28 cellular contexts compared by ENCODE assay signal in the genomic region with DNA sequence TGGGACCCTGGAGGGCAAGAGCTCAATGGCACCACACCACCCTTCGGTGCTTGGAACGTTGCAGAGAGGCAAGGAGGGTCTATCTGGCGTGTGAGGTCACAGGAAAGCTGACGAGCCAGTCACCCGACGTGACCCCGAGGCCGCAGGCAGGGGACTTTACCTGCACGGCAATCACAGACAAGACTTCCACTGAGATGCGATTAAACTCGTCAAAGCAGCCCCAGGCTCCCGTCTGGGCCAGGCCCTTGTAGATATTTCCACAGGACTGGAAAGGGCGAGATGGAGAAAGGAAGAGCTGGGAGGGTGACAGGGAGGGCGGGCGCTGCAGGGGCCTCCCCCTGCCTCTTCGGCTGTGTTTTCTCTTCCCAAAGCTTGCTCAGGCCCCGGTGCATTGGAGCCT.
A peak's percentile ranks its signal among the peaks of the same experiment; 100 is the strongest.
DNase-seq lines count a peak whose midpoint lies in the region; ATAC-seq, FAIRE-seq and TF ChIP-seq lines count a peak whose summit lies in the region.
"Had no signal": no experiment of that assay in that cellular context is flagged by ENCODE, and none has a peak within 500 bp of the region (broad histone marks: within the 10 kb centered on the region; RNA-seq: fewer than 3 reads in every experiment).

No MANE protein-coding gene starts in this region.

- intact Hi-C loops in activated T-helper 1 cell treated with anti-CD3 and anti-CD28 coated beads, Interleukin-12 subunit alpha, Interleukin-12 subunit beta, Interleukin-2, Interleukin-4 antibody, amounts not matched to agents 30 ng/mL and 10 ng/mL and 1 ng/mL, durations not matched to agents 14 hours and 24 hours and 36 hours (cut with micrococcal nuclease): no loop called here

- no peaks in the 10 kb centered on the region for H3K79me2 ChIP-seq in astrocyte (ENCODE audit: insufficient read depth, low read length)
- H3K79me2 ChIP-seq in mesendoderm (ENCODE audit: control insufficient read depth, insufficient read depth, low read length): no peaks in the 10 kb centered on the region

- peaks cover 17% of the 10 kb centered on the region for H3K27me3 Mint-ChIP-seq in astrocyte (ENCODE audit: low read depth, unreplicated experiment)
- H3K27me3 Mint-ChIP-seq in activated T-helper 1 cell treated with anti-CD3 and anti-CD28 coated beads, Interleukin-12 subunit alpha, Interleukin-12 subunit beta, Interleukin-2, Interleukin-4 antibody, amounts not matched to agents 30 ng/mL and 10 ng/mL and 1 ng/mL, durations not matched to agents 14 hours and 24 hours and 36 hours (ENCODE audit: insufficient read depth): peaks cover 2% of the 10 kb centered on the region
- H3K27me3 Mint-ChIP-seq: activated CD4-positive, alpha-beta T cell treated with anti-CD3 and anti-CD28 coated beads, Interleukin-2, amount 10 ng/mL, durations not matched to agents 24 days and 14 days had no signal

- H3K4me3 Mint-ChIP-seq in astrocyte (ENCODE audit: unreplicated experiment): no peak overlapping the region
- H3K4me3 Mint-ChIP-seq in activated T-helper 1 cell treated with anti-CD3 and anti-CD28 coated beads, Interleukin-12 subunit alpha, Interleukin-12 subunit beta, Interleukin-2, Interleukin-4 antibody, amounts not matched to agents 30 ng/mL and 10 ng/mL and 1 ng/mL, durations not matched to agents 14 hours and 24 hours and 36 hours: no peak overlapping the region
- H3K4me3 Mint-ChIP-seq: activated CD4-positive, alpha-beta T cell treated with anti-CD3 and anti-CD28 coated beads, Interleukin-2, amount 10 ng/mL, durations not matched to agents 24 days and 14 days had no signal

- H3K27me3 ChIP-seq in BLaER1 (no peaks in the 10 kb centered on the region), H7 (ENCODE audit: control insufficient read depth, insufficient read depth, low read length) (no peaks in the 10 kb centered on the region), astrocyte (ENCODE audit: insufficient read depth, low read length) (no peaks in the 10 kb centered on the region), mesendoderm (ENCODE audit: insufficient read depth, low read length, poor library complexity) (no peaks in the 10 kb centered on the region)
- H3K27me3 ChIP-seq: sigmoid colon had no signal

- TF ChIP-seq CTCF in astrocyte (IDR thresholded peaks at IDR 0.05; ENCODE audit: insufficient read depth, low read depth, low read length): no peak

- H2AFZ ChIP-seq in astrocyte (ENCODE audit: low read depth, low read length): peak overlapping the region; percentile 10

- H4K20me1 ChIP-seq in BLaER1 (no peaks in the 10 kb centered on the region), astrocyte (ENCODE audit: insufficient read depth, low read length) (no peaks in the 10 kb centered on the region)

- H3K27ac Mint-ChIP-seq in astrocyte (ENCODE audit: unreplicated experiment): no peak overlapping the region
- H3K27ac Mint-ChIP-seq in activated T-helper 1 cell treated with anti-CD3 and anti-CD28 coated beads, Interleukin-12 subunit alpha, Interleukin-12 subunit beta, Interleukin-2, Interleukin-4 antibody, amounts not matched to agents 30 ng/mL and 10 ng/mL and 1 ng/mL, durations not matched to agents 14 hours and 24 hours and 36 hours: no peak overlapping the region
- H3K27ac Mint-ChIP-seq: activated CD4-positive, alpha-beta T cell treated with anti-CD3 and anti-CD28 coated beads, Interleukin-2, amount 10 ng/mL, durations not matched to agents 24 days and 14 days had no signal

- FAIRE-seq in astrocyte (lab: Jason Lieb, UNC): no peak
- FAIRE-seq: G401.6 had no signal

- no peak overlapping the region for H3K56ac ChIP-seq in mesendoderm (ENCODE audit: low read length)

- no peak overlapping the region for H4K5ac ChIP-seq in mesendoderm (ENCODE audit: low read length)

- H3K9ac ChIP-seq in BLaER1 (no peak overlapping the region), astrocyte (ENCODE audit: low read length) (no peak overlapping the region), mesendoderm (ENCODE audit: low read length) (no peak overlapping the region)

- no peaks in the 10 kb centered on the region for H3K9me3 Mint-ChIP-seq in astrocyte (ENCODE audit: unreplicated experiment)
- H3K9me3 Mint-ChIP-seq in activated T-helper 1 cell treated with anti-CD3 and anti-CD28 coated beads, Interleukin-12 subunit alpha, Interleukin-12 subunit beta, Interleukin-2, Interleukin-4 antibody, amounts not matched to agents 30 ng/mL and 10 ng/mL and 1 ng/mL, durations not matched to agents 14 hours and 24 hours and 36 hours: no peaks in the 10 kb centered on the region
- H3K9me3 Mint-ChIP-seq: activated CD4-positive, alpha-beta T cell treated with anti-CD3 and anti-CD28 coated beads, Interleukin-2, amount 10 ng/mL, durations not matched to agents 24 days and 14 days had no signal

- H3K9me3 ChIP-seq in BLaER1 (no peaks in the 10 kb centered on the region), astrocyte (ENCODE audit: insufficient read depth, low read depth, low read length) (no peaks in the 10 kb centered on the region)
- H3K9me3 ChIP-seq: left ventricle myocardium inferior, sigmoid colon, tibial artery had no signal

- H3K36me3 Mint-ChIP-seq in astrocyte (ENCODE audit: low read depth, unreplicated experiment): no peaks in the 10 kb centered on the region
- H3K36me3 Mint-ChIP-seq in activated T-helper 1 cell treated with anti-CD3 and anti-CD28 coated beads, Interleukin-12 subunit alpha, Interleukin-12 subunit beta, Interleukin-2, Interleukin-4 antibody, amounts not matched to agents 30 ng/mL and 10 ng/mL and 1 ng/mL, durations not matched to agents 14 hours and 24 hours and 36 hours (ENCODE audit: low read depth): no peaks in the 10 kb centered on the region

- H2BK120ac ChIP-seq in mesendoderm (ENCODE audit: low read depth, low read length): no peak overlapping the region

- H4K8ac ChIP-seq in mesendoderm (ENCODE audit: low read depth, low read length): no peak overlapping the region

- peaks cover 15% of the 10 kb centered on the region for H3K4me1 ChIP-seq in BLaER1
- H3K4me1 ChIP-seq in astrocyte (ENCODE audit: insufficient read depth, low read length): no peaks in the 10 kb centered on the region
- H3K4me1 ChIP-seq in mesendoderm (ENCODE audit: control insufficient read depth, low read depth, low read length): no peaks in the 10 kb centered on the region
- H3K4me1 ChIP-seq: sigmoid colon, tibial artery had no signal

- H3K27ac ChIP-seq in BLaER1 (0 out of 2 replicates have a peak overlapping the region, but pooled peaks have one; percentile 6), astrocyte (ENCODE audit: low read depth, low read length) (no peak overlapping the region), mesendoderm (ENCODE audit: low read depth, low read length) (no peak overlapping the region)
- H3K27ac ChIP-seq: coronary artery, epithelial cell of prostate, left ventricle myocardium inferior, sigmoid colon, tibial artery, VCaP had no signal

- H3K4ac ChIP-seq in mesendoderm (ENCODE audit: low read depth, low read length): no peak overlapping the region

- ATAC-seq in HG03439 (IDR thresholded peaks at IDR 0.05; ENCODE audit: unreplicated experiment) (no peak), GM21528 (IDR thresholded peaks at IDR 0.05; ENCODE audit: low FRiP score, unreplicated experiment) (no peak)
- ATAC-seq: PC-3 had no signal

- DNase-seq in H7 (peak; percentile 82), astrocyte (ENCODE audit: low read depth) (no peak), mesendoderm (peak; percentile 22)
- no peak for DNase-seq in activated T-helper 1 cell treated with anti-CD3 and anti-CD28 coated beads, Interleukin-12 subunit alpha, Interleukin-12 subunit beta, Interleukin-2, Interleukin-4 antibody, amounts not matched to agents 30 ng/mL and 10 ng/mL and 1 ng/mL, durations not matched to agents 14 hours and 24 hours and 36 hours (ENCODE audit: low spot score)
- DNase-seq: activated CD4-positive, alpha-beta T cell treated with anti-CD3 and anti-CD28 coated beads, Interleukin-2, amount 10 ng/mL, durations not matched to agents 24 days and 14 days; activated gamma-delta T cell; caudate nucleus; DMS53; effector CD8-positive, alpha-beta T cell; hippocampal formation; left ventricle myocardium inferior; NCI-H1694; NCI-H2171 treated with DMSO at 0.1 percent for 48 hours; NCI-H510A treated with DMSO at 0.1 percent for 48 hours; PC-3; SHP77; sigmoid colon; stimulated activated CD4-positive, alpha-beta T cell treated with anti-CD3 and anti-CD28 coated beads, Interleukin-4, amount 100 ng/mL, for 1 hour; SW 1271; T1000; tibial artery had no signal

- H3K4me2 ChIP-seq in BLaER1 (no peak overlapping the region), astrocyte (ENCODE audit: low read length) (no peak overlapping the region), mesendoderm (ENCODE audit: low read length) (no peak overlapping the region)

- H3K23ac ChIP-seq in mesendoderm (ENCODE audit: low read length): no peak overlapping the region

- no peaks in the 10 kb centered on the region for H3K4me1 Mint-ChIP-seq in astrocyte (ENCODE audit: low read depth, unreplicated experiment)
- no peaks in the 10 kb centered on the region for H3K4me1 Mint-ChIP-seq in activated T-helper 1 cell treated with anti-CD3 and anti-CD28 coated beads, Interleukin-12 subunit alpha, Interleukin-12 subunit beta, Interleukin-2, Interleukin-4 antibody, amounts not matched to agents 30 ng/mL and 10 ng/mL and 1 ng/mL, durations not matched to agents 14 hours and 24 hours and 36 hours (ENCODE audit: low read depth)

- H3K36me3 ChIP-seq in BLaER1 (no peaks in the 10 kb centered on the region), H7 (replicated peaks; ENCODE audit: control insufficient read depth, insufficient read depth, low read length) (no peaks in the 10 kb centered on the region), astrocyte (ENCODE audit: insufficient read depth, low read length) (no peaks in the 10 kb centered on the region), mesendoderm (ENCODE audit: control insufficient read depth, insufficient read depth, low read length) (no peaks in the 10 kb centered on the region)
- H3K36me3 ChIP-seq: left ventricle myocardium inferior, sigmoid colon, tibial artery had no signal

- H2BK15ac ChIP-seq in mesendoderm (replicated peaks; ENCODE audit: low read depth): no peak overlapping the region

- no peak overlapping the region for H3K18ac ChIP-seq in mesendoderm (ENCODE audit: low read length)

- no CpG with 5 or more reads among the region's 17 CpGs for WGBS in mesendoderm (ENCODE audit: extremely low coverage, insufficient coverage, low lambda C conversion rate)

- H2AK5ac ChIP-seq in mesendoderm (ENCODE audit: low read length): no peak overlapping the region

- no peaks in the 10 kb centered on the region for H3K79me1 ChIP-seq in mesendoderm (ENCODE audit: low read length)

- H3K4me3 ChIP-seq in BLaER1: no peak overlapping the region
- no peak overlapping the region for H3K4me3 ChIP-seq in H7 (ENCODE audit: insufficient read depth, low read depth, low read length)
- no peak overlapping the region for H3K4me3 ChIP-seq in astrocyte (ENCODE audit: insufficient read depth, low read depth, low read length)
- no peak overlapping the region for H3K4me3 ChIP-seq in mesendoderm (ENCODE audit: low read length)
- H3K4me3 ChIP-seq: coronary artery, left ventricle myocardium inferior, sigmoid colon, tibial artery had no signal

- no peak overlapping the region for H2BK5ac ChIP-seq in mesendoderm (ENCODE audit: low read length)

Comparison
In these comparisons a context has a peak if more than half of its experiments do, and no peak if none do; other contexts are left out.
1. DNase-seq: peak in H7 (single experiment) and mesendoderm (single experiment); none in astrocyte (single experiment) and activated T-helper 1 cell treated with anti-CD3 and anti-CD28 coated beads, Interleukin-12 subunit alpha, Interleukin-12 subunit beta, Interleukin-2, Interleukin-4 antibody, amounts not matched to agents 30 ng/mL and 10 ng/mL and 1 ng/mL, durations not matched to agents 14 hours and 24 hours and 36 hours (single experiment).